1 cellular context compared by ENCODE assay signal in genomic region chr10:97788552-97789442, GRCh38.
TF ChIP-seq lines count a peak whose summit lies in the region.

No MANE protein-coding gene starts in this region.

TF ChIP-seq in K562, 482 proteins besides CTCF, POLR2A, EP300 and RAD21 (continued from another document and continues in another):
- TF ChIP-seq ATF2 (CRISPR knock-in tag; IDR thresholded peaks at IDR 0.05) (no peak), NKRF (IDR thresholded peaks at IDR 0.05; ENCODE audit: borderline replicate concordance) (no peak), DPF2 (IDR thresholded peaks at IDR 0.05) (peak; percentile 94), FOXJ2 (tag; IDR thresholded peaks at IDR 0.05) (peak; percentile 92), KDM4B (IDR thresholded peaks at IDR 0.05; ENCODE audit: borderline replicate concordance in 2 of 2, low read depth in 1 of 2) (0 out of 4 replicates have a peak, but pooled peaks of 1 of the 2 experiments have one; percentile 56), NFIX (CRISPR knock-in tag; IDR thresholded peaks at IDR 0.05; ENCODE audit: low read depth) (no peak), ZBTB11 (CRISPR knock-in tag; IDR thresholded peaks at IDR 0.05) (peak in 1 of 3 experiments; percentile 67; a peak in 2 of 6 replicates), HDAC6 (IDR thresholded peaks at IDR 0.05; ENCODE audit: low read depth, low read length) (no peak), U2AF1 (optimal IDR thresholded peaks at IDR 0.05; ENCODE audit: low read depth, low read length) (no peak), RUNX1 (IDR thresholded peaks at IDR 0.05; ENCODE audit: low read depth) (no peak; the same call in 1 of the 2 replicates), SMAD2 (IDR thresholded peaks at IDR 0.05; ENCODE audit: low read depth, low read length) (no peak), ZNF12 (CRISPR knock-in tag; IDR thresholded peaks at IDR 0.05) (no peak), ZBTB43 (CRISPR knock-in tag; IDR thresholded peaks at IDR 0.05) (no peak), IFI16 (CRISPR knock-in tag; IDR thresholded peaks at IDR 0.05) (no peak), NELFE (IDR thresholded peaks at IDR 0.05; ENCODE audit: insufficient read depth, insufficient read length) (no peak), ZBTB26 (CRISPR knock-in tag; IDR thresholded peaks at IDR 0.05) (no peak), CC2D1A (IDR thresholded peaks at IDR 0.05) (peak; percentile 44; the same call in 1 of the 2 replicates), HNRNPL (IDR thresholded peaks at IDR 0.05; ENCODE audit: low read depth, low read length) (0 out of 2 replicates have a peak, but pooled peaks have one; percentile 58), CXXC5 (CRISPR knock-in tag; IDR thresholded peaks at IDR 0.05) (0 out of 2 replicates have a peak, but pooled peaks have one; percentile 28), RCOR1 (IDR thresholded peaks at IDR 0.05; ENCODE audit: borderline replicate concordance in 1 of 2, low read depth in 2 of 2, low read length in 2 of 2) (peak; percentile 91 to 93), ZBTB40 (IDR thresholded peaks at IDR 0.05) (no peak), ZBTB40 (CRISPR knock-in tag; IDR thresholded peaks at IDR 0.05) (no peak), THAP12 (CRISPR knock-in tag; IDR thresholded peaks at IDR 0.05) (no peak), HMGXB4 (CRISPR knock-in tag; IDR thresholded peaks at IDR 0.05) (no peak), NFRKB (IDR thresholded peaks at IDR 0.05; ENCODE audit: low read depth) (no peak), CREB3L1 (IDR thresholded peaks at IDR 0.05; ENCODE audit: borderline replicate concordance, low read depth) (no peak), TCF7L2 (IDR thresholded peaks at IDR 0.05; ENCODE audit: low read depth, low read length) (no peak), E2F5 (CRISPR knock-in tag; IDR thresholded peaks at IDR 0.05) (no peak)
